ENCODE assay signal across 8 cellular contexts in the genomic region with DNA sequence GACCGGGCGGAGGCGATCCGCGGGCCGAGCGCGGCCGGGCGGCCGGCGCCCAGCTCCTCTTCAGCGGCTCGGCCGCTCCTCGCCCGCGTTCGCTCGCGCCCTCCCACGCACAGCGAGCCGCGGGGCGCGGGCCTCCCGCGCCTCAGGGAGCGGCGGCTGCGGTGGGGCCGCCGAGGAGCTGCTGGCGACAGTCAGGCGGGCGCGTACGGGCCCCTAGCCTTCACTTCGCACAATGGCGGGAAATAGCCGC. TPM values are rescaled to one million over a fixed set of nuclear protein-coding genes. Genes with fewer than 3 reads are reported as not detected.
DNase-seq lines count a peak whose midpoint lies in the region; ATAC-seq and TF ChIP-seq lines count a peak whose summit lies in the region.

A gene with protein sequence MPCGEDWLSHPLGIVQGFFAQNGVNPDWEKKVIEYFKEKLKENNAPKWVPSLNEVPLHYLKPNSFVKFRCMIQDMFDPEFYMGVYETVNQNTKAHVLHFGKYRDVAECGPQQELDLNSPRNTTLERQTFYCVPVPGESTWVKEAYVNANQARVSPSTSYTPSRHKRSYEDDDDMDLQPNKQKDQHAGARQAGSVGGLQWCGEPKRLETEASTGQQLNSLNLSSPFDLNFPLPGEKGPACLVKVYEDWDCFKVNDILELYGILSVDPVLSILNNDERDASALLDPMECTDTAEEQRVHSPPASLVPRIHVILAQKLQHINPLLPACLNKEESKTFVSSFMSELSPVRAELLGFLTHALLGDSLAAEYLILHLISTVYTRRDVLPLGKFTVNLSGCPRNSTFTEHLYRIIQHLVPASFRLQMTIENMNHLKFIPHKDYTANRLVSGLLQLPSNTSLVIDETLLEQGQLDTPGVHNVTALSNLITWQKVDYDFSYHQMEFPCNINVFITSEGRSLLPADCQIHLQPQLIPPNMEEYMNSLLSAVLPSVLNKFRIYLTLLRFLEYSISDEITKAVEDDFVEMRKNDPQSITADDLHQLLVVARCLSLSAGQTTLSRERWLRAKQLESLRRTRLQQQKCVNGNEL (minus strand): TSS at position 234 of the 250 bp plus-strand sequence. CDS start 259 bp downstream, outside the sequence.

- H3K4me3 ChIP-seq in AG04449 (ENCODE audit: low read depth, low read length) (peak within 1 kb of the TSS; percentile 76), Peyer's patch (peak within 1 kb of the TSS; percentile 77 to 98 (median 86))

- H3K9me3 Mint-ChIP-seq in neural crest cell, result no peaks in the 10 kb centered on the region

- H3K36me3 ChIP-seq in Peyer's patch, result no peaks in the 10 kb centered on the region

- no peaks in the 10 kb centered on the region for H3K27me3 ChIP-seq in Peyer's patch

- H3K27me3 Mint-ChIP-seq in neural crest cell (ENCODE audit: low read depth), result no peaks in the 10 kb centered on the region

- peak within 1 kb of the TSS; percentile 96 for H3K4me3 Mint-ChIP-seq in neural crest cell

- H3K27ac ChIP-seq in Peyer's patch, result peak within 1 kb of the TSS; percentile 79 to 95 (median 92)

- CTCF ChIA-PET in AG04449 (lab: Yijun Ruan, JAX), result interaction anchor here (1.0 to 6.1 kb wide), 10 partner anchors 9 to 206 kb away, joined by 3 to 96 read pairs (median 4); no protein-coding TSS in a partner anchor

- no peaks in the 10 kb centered on the region for H3K36me3 Mint-ChIP-seq in neural crest cell (ENCODE audit: low read depth)

- peak; percentile 33 to 56 for TF ChIP-seq POLR2A in Peyer's patch (IDR thresholded peaks at IDR 0.05)

- no peaks in the 10 kb centered on the region for H3K9me3 ChIP-seq in Peyer's patch

- POLR2A ChIA-PET in AG04449 (lab: Yijun Ruan, JAX), result interaction anchor here (0.6 to 2.7 kb wide), 6 partner anchors 8 to 967 kb away, joined by 3 to 18 read pairs (median 4); a partner anchor contains a TSS

- ATAC-seq in GM19468 (IDR thresholded peaks at IDR 0.05; ENCODE audit: extremely low read depth, unreplicated experiment) (peak; percentile 13), esophagus mucosa (no peak)

- no peak for DNase-seq in AG04449 (ENCODE audit: low read depth, low spot score)
- no peak for DNase-seq in Peyer's patch
- no peak for DNase-seq in neural crest cell (ENCODE audit: low read depth, low spot score)
- no peak for DNase-seq in hepatic stellate cell (ENCODE audit: low spot score)
- DNase-seq in NCI-H748 (lab: John Stamatoyannopoulos, UW; ENCODE audit: unreplicated experiment), result no peak
- no peak for DNase-seq in stimulated activated CD8-positive, alpha-beta memory T cell treated with anti-CD3 and anti-CD28 coated beads, Interleukin-4, amount 100 ng/mL, for 48 hours

- no peak for TF ChIP-seq CTCF in AG04449 (IDR thresholded peaks at IDR 0.05; ENCODE audit: insufficient read depth, low read length, missing control alignments)
- no peak for TF ChIP-seq CTCF in Peyer's patch (IDR thresholded peaks at IDR 0.05)
- TF ChIP-seq CTCF in neural crest cell (conservative IDR thresholded peaks at IDR 0.05), result no peak

- H3K4me1 ChIP-seq in Peyer's patch, result peaks cover 0 to 25% (median 2%) of the 10 kb centered on the region in 4 donors

- H3K4me1 Mint-ChIP-seq in neural crest cell, result peaks cover 39% of the 10 kb centered on the region

- H3K27ac Mint-ChIP-seq in neural crest cell (ENCODE audit: unreplicated experiment), result peak within 1 kb of the TSS; percentile 97

RNA-seq across cellular contexts. Expression of the gene that starts here (rescaled TPM):
- 10 to 100 TPM; 24.4 to 38.8 (median 29.8) TPM for total RNA-seq in Peyer's patch
- total RNA-seq in esophagus mucosa, result 36.8 TPM
- total RNA-seq in neural crest cell, result 93.3 and 94.9 TPM in 2 replicates
